ENCODE assay signal across 8 cellular contexts in the genomic region with DNA sequence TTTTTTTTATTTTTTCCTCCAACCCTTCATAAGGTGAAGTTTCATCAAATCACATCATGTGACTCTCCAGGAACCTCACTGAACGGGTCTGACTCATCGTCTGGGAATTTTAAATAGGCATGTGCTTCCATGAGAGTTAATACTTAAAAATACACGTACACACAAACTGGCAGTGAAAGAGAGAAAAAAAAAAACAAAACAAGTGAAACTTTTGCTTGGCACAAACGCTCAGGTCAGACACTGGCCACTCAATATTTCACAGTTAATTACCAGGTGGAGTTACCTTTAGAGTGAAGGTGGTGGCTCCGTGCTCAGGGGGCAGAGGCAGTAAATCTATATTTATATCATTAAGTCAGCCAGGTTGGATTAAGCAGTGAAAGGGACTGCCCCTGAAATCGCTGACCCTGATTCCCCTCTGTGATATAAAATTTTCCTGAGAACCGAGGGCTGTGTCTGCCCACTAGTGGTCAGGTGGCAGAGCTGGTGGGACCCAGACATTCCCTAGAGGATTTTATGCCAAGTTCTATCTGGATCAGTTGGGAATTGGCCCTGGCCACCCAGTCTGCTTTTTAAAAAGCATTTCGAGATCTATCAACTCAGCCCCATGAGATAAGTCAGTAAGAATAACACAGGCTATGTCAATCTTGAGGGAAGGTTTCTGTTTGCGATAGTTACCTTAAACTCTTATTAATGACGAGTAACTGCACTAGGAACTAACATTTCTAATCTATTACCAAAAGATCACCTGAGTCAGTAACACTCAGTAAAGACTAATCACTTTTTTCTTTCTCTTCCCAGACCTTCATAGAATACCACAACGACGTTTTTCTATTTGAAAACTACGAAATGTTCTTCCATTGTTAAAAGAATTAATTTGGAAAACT.
A peak's percentile ranks its signal among the peaks of the same experiment; 100 is the strongest.
DNase-seq lines count a peak whose midpoint lies in the region; ATAC-seq lines count a peak whose summit lies in the region.

No MANE protein-coding gene starts in this region.

- H3K27me3 ChIP-seq in MG63 = no peaks in the 10 kb centered on the region
- no peaks in the 10 kb centered on the region for H3K27me3 ChIP-seq in adipocyte (replicated peaks; ENCODE audit: control insufficient read depth, insufficient read depth, low read length)

- H3K4me3 ChIP-seq in MG63 (no peak overlapping the region), adipocyte (ENCODE audit: low read length) (peak overlapping the region; percentile 14)

- H3K36me3 ChIP-seq in MG63 (no peaks in the 10 kb centered on the region), adipocyte (ENCODE audit: control insufficient read depth, insufficient read depth, low read length, severe bottlenecking) (no peaks in the 10 kb centered on the region)

- H3K9me3 ChIP-seq in MG63 = no peaks in the 10 kb centered on the region
- H3K9me3 ChIP-seq in adipocyte (ENCODE audit: control insufficient read depth, low read length) = no peaks in the 10 kb centered on the region

- H3K4me1 ChIP-seq in adipocyte (ENCODE audit: control insufficient read depth, insufficient read depth, low read length) = peaks cover 14% of the 10 kb centered on the region

- DNase-seq in EH (ENCODE audit: low read depth) = peak; percentile 97
- peak; percentile 45 for DNase-seq in MG63
- DNase-seq in adipocyte (ENCODE audit: low read depth) = peak; percentile 97
- peak; percentile 78 for DNase-seq in hepatic stellate cell (ENCODE audit: low spot score)
- peak; percentile 75 for DNase-seq in stromal cell of bone marrow (ENCODE audit: low read depth)

- ATAC-seq in GM19023 (IDR thresholded peaks at IDR 0.05; ENCODE audit: unreplicated experiment) (no peak), HG03095 (IDR thresholded peaks at IDR 0.05; ENCODE audit: unreplicated experiment) (no peak), GM19351 (IDR thresholded peaks at IDR 0.05; ENCODE audit: unreplicated experiment) (no peak)

- H3K9ac ChIP-seq in adipocyte (ENCODE audit: low read length) = no peak overlapping the region

Comparison
In these comparisons a context has a peak if more than half of its experiments do, and no peak if none do; other contexts are left out.
1. DNase-seq: peak in every context shown above with its lines; median percentile 97 in EH; 97 in adipocyte; 78 in hepatic stellate cell; 75 in stromal cell of bone marrow; 45 in MG63.